10 cellular contexts compared by ENCODE assay signal in genomic region chr12:99648183-99648582, GRCh38. TPM values are rescaled to one million over a fixed set of nuclear protein-coding genes. Genes with fewer than 3 reads are reported as not detected.
"Had no signal": no experiment of that assay in that cellular context is flagged by ENCODE, and none has a peak within 500 bp of the region (broad histone marks: within the 10 kb centered on the region; RNA-seq: fewer than 3 reads in every experiment).

No MANE protein-coding gene starts in this region.

- H3K4me3 Mint-ChIP-seq: GM23338, HFFc6 had no signal

- ATAC-seq: GM23338, HCT116, K562 had no signal

- H3K4me2 ChIP-seq: GM23338 had no signal

- H3K9me3 ChIP-seq: HAP-1 had no signal

- DNase-seq: H7, HFFc6, IMR-90 had no signal

- H3K4me1 ChIP-seq: HAP-1 had no signal

- H2AFZ ChIP-seq: GM23338 had no signal

- H3K36me3 ChIP-seq: HAP-1 had no signal

- H3K27ac ChIP-seq: HL-60 had no signal

- H3K4me3 ChIP-seq: GM23338, HAP-1, K562 had no signal

- H3K9me3 Mint-ChIP-seq: GM23338 had no signal

- H3K27ac Mint-ChIP-seq: GM23338, HFFc6 had no signal

RNA-seq across cellular contexts. Expression of gene GARIN6, which starts 0.6 kb away (rescaled TPM):
- total RNA-seq: GM23338, H1, H7, HFFc6, HT-29, IMR-90, K562 had no signal
- polyA plus RNA-seq: H1, IMR-90, K562 had no signal
